In genomic region chr17:27745207-27745830, GRCh38 we compare ENCODE assay signal across 5 cellular contexts. TPM values are rescaled to one million over a fixed set of nuclear protein-coding genes. Genes with fewer than 3 reads are reported as not detected.
"Had no signal": no experiment of that assay in that cellular context is flagged by ENCODE, and none has a peak within 500 bp of the region (broad histone marks: within the 10 kb centered on the region; RNA-seq: fewer than 3 reads in every experiment).

No MANE protein-coding gene starts in this region.

RNA-seq across cellular contexts. Expression of gene NOS2, which starts 55.0 kb away (rescaled TPM):
- total RNA-seq: HT-29, LHCN-M2, MCF 10A, PC-9, SJCRH30 had no signal
